ENCODE assay signal across 12 cellular contexts in genomic region chr7:135942614-135943013, GRCh38. TPM values are rescaled to one million over a fixed set of nuclear protein-coding genes. Genes with fewer than 3 reads are reported as not detected.
A peak's percentile ranks its signal among the peaks of the same experiment; 100 is the strongest.
DNase-seq lines count a peak whose midpoint lies in the region; ATAC-seq and TF ChIP-seq lines count a peak whose summit lies in the region.
"Had no signal": no experiment of that assay in that cellular context is flagged by ENCODE, and none has a peak within 500 bp of the region (broad histone marks: within the 10 kb centered on the region; RNA-seq: fewer than 3 reads in every experiment).

No MANE protein-coding gene starts in this region.

- BruUV-seq in Calu3 (replicated peaks; lab: Mats Ljungman, UMichigan), result no TSS peak

- H3K27me3 Mint-ChIP-seq in Calu3 (ENCODE audit: unreplicated experiment), result no peaks in the 10 kb centered on the region

- no peak overlapping the region for H3K4me3 Mint-ChIP-seq in Calu3 (ENCODE audit: low read depth, unreplicated experiment)

- in situ Hi-C loops in GM13977 (cut with MboI; ENCODE audit: low pct_unique_long_range_greater_than_20kb, low sequenced_read_pairs, unreplicated experiment), result no loop called here

- intact Hi-C loops in Calu3 (cut with micrococcal nuclease; ENCODE audit: unreplicated experiment) (no loop called here), cardiac septum (cut with DNase I) (no loop called here)

- no peaks in the 10 kb centered on the region for H3K36me3 Mint-ChIP-seq in Calu3 (ENCODE audit: insufficient read depth, unreplicated experiment)

- CTCF ChIA-PET in Calu3 (lab: Charles Lee), result no interaction called here

- ATAC-seq in GM19455 (IDR thresholded peaks at IDR 0.05; ENCODE audit: unreplicated experiment) (peak; percentile 79), HG02870 (IDR thresholded peaks at IDR 0.05; ENCODE audit: unreplicated experiment) (peak; percentile 84), HG03558 (IDR thresholded peaks at IDR 0.05; ENCODE audit: extremely low read depth, unreplicated experiment) (peak; percentile 57)

- H3K9me3 Mint-ChIP-seq in Calu3 (ENCODE audit: low read depth, unreplicated experiment), result no peaks in the 10 kb centered on the region

- TF ChIP-seq CTCF in GM13977 (IDR thresholded peaks at IDR 0.05; ENCODE audit: extremely low read depth, insufficient read depth, missing control alignments), result no peak
- TF ChIP-seq CTCF in Calu3 (IDR thresholded peaks at IDR 0.05; ENCODE audit: unreplicated experiment), result no peak

- DNase-seq in GM13977 (ENCODE audit: low spot score) (peak; percentile 47), activated gamma-delta T cell treated with Interleukin-2 at 50 U/mL for 16 hours (no peak), Calu3 (no peak), islet precursor cell (no peak), cardiac septum (ENCODE audit: low spot score) (no peak)
- DNase-seq: activated T-cell treated with anti-CD3 and anti-CD28 coated beads, Interleukin-2, amount 50 U/mL, for 1 hour; BE2C; brain microvascular endothelial cell; NCI-H146 had no signal

- peaks cover 12% of the 10 kb centered on the region for H3K4me1 Mint-ChIP-seq in Calu3 (ENCODE audit: low read depth, unreplicated experiment)

- H3K27ac Mint-ChIP-seq in Calu3 (ENCODE audit: unreplicated experiment), result no peak overlapping the region

RNA-seq across cellular contexts. Expression of gene MTPN, which starts 34.5 kb away (rescaled TPM):
- total RNA-seq in Calu3 (2022) (122 TPM in 2 replicates), cardiac septum (121 TPM)
